16 cellular contexts compared by ENCODE assay signal in genomic region chr22:41752011-41752975, GRCh38. TPM values are rescaled to one million over a fixed set of nuclear protein-coding genes. Genes with fewer than 3 reads are reported as not detected.
DNase-seq lines count a peak whose midpoint lies in the region; ATAC-seq, FAIRE-seq and TF ChIP-seq lines count a peak whose summit lies in the region.
"Had no signal": no experiment of that assay in that cellular context is flagged by ENCODE, and none has a peak within 500 bp of the region (broad histone marks: within the 10 kb centered on the region; RNA-seq: fewer than 3 reads in every experiment).

No MANE protein-coding gene starts in this region.

- RAD21 ChIA-PET in GM12878 (lab: Charles Lee; ENCODE audit: unreplicated experiment), result interaction anchor here (0.7 to 3.5 kb wide), 5 partner anchors 9 to 54 kb away, joined by 3 to 21 read pairs (median 4); partner anchors contain the start of genes CCDC134 and MEI1

- no peak for TF ChIP-seq POLR2A in GM12878 (IDR thresholded peaks at IDR 0.05; ENCODE audit: low read depth, low read length)

- H3K36me3 ChIP-seq in GM12878 (ENCODE audit: control insufficient read depth in 2 of 2, insufficient read depth in 2 of 2, low read length in 1 of 2) (no peaks in the 10 kb centered on the region), BE2C (no peaks in the 10 kb centered on the region), H7 (replicated peaks; ENCODE audit: control insufficient read depth, insufficient read depth, low read length) (no peaks in the 10 kb centered on the region)
- H3K36me3 ChIP-seq: thoracic aorta had no signal

- peak overlapping the region; percentile 38 for H3K9ac ChIP-seq in GM12878 (ENCODE audit: control insufficient read depth, insufficient read depth, low read length)

- H3K4me3 ChIP-seq in GM12865 (ENCODE audit: low read depth, low read length) (peak overlapping the region; percentile 48), GM12878 (peak overlapping the region; percentile 32; the same call in 1 of the 2 replicates), BE2C (ENCODE audit: low read depth, low read length) (no peak overlapping the region), H7 (ENCODE audit: insufficient read depth, low read depth, low read length) (no peak overlapping the region)
- H3K4me3 ChIP-seq: dorsolateral prefrontal cortex, thoracic aorta had no signal

- BruUV-seq in GM12878 (replicated peaks; lab: Mats Ljungman, UMichigan), result no TSS peak

- DNase-seq in GM12865 (ENCODE audit: low read depth) (peak; percentile 85), HuH-7 (ENCODE audit: low spot score) (peak; percentile 28), GM12878 (ENCODE audit: low read depth, low spot score) (peak; percentile 66), BE2C (no peak), Right ventricle myocardium superior (no peak), H7 (no peak), nucleus accumbens (lab: John Stamatoyannopoulos, UW) (no peak)
- DNase-seq: dorsolateral prefrontal cortex; mesenchymal stem cell; NCI-H1436 treated with DMSO at 0.1 percent for 48 hours; NCI-H510A; stimulated activated CD4-positive, alpha-beta T cell treated with anti-CD3 and anti-CD28 coated beads, Interleukin-4, amount 100 ng/mL, for 1 hour had no signal

- H3K27me3 ChIP-seq in GM12878 (replicated peaks in 1 of 2; ENCODE audit: control insufficient read depth in 2 of 2, insufficient read depth in 2 of 2, low read length in 1 of 2) (no peaks in the 10 kb centered on the region), BE2C (no peaks in the 10 kb centered on the region), H7 (ENCODE audit: control insufficient read depth, insufficient read depth, low read length) (no peaks in the 10 kb centered on the region)
- H3K27me3 ChIP-seq: dorsolateral prefrontal cortex had no signal

- peak overlapping the region; percentile 74 for H3K4me2 ChIP-seq in GM12878 (ENCODE audit: control insufficient read depth, insufficient read depth)

- in situ Hi-C loops in GM12878 (cut with MboI), result no loop called here

- SMC1A ChIA-PET in GM12878 (lab: Charles Lee; ENCODE audit: uncharacterized antibody, unreplicated experiment), result interaction anchor here (0.6 to 2.3 kb wide), 12 partner anchors 10 to 200 kb away, joined by 3 to 14 read pairs (median 4); partner anchors contain the start of genes CCDC134 and SMIM45

- no peak for TF ChIP-seq RAD21 in GM12878 (IDR thresholded peaks at IDR 0.05; ENCODE audit: insufficient read depth, low read depth, low read length)

- peak overlapping the region; percentile 52 for H2AFZ ChIP-seq in GM12878 (ENCODE audit: control insufficient read depth, low read depth, low read length)

- TF ChIP-seq CTCF in GM12865 (IDR thresholded peaks at IDR 0.05; ENCODE audit: insufficient read depth, low read depth, low read length, missing control alignments) (no peak), GM12878 (IDR thresholded peaks at IDR 0.05 in 2 of 3, conservative IDR thresholded peaks at IDR 0.05 in 1 of 3; ENCODE audit: control insufficient read depth in 2 of 3, extremely low read depth in 1 of 3, insufficient read depth in 1 of 3, low read depth in 3 of 3, low read length in 3 of 3) (no peak), BE2C (IDR thresholded peaks at IDR 0.05; ENCODE audit: low read depth, low read length) (no peak)

- peak; percentile 81 for FAIRE-seq in GM12878 (lab: Jason Lieb, UNC)
- FAIRE-seq: keratinocyte had no signal

- H4K20me1 ChIP-seq in GM12878 (ENCODE audit: control insufficient read depth, insufficient read depth), result no peaks in the 10 kb centered on the region

- H3K9me3 ChIP-seq in GM12878 (replicated peaks; ENCODE audit: control insufficient read depth, insufficient read depth, low read length) (no peaks in the 10 kb centered on the region), BE2C (no peaks in the 10 kb centered on the region)
- H3K9me3 ChIP-seq: thoracic aorta had no signal

- 0 out of 4 replicates have a peak, but pooled peaks of 1 of the 2 experiments have one; percentile 17 for TF ChIP-seq EP300 in GM12878 (IDR thresholded peaks at IDR 0.05; ENCODE audit: borderline replicate concordance in 1 of 2, control insufficient read depth in 1 of 2, low read depth in 2 of 2, low read length in 2 of 2)

- ATAC-seq in GM18873 (IDR thresholded peaks at IDR 0.05; ENCODE audit: low FRiP score, unreplicated experiment) (peak; percentile 58), GM12878 (peak; percentile 88), Right ventricle myocardium superior (ENCODE audit: poor library complexity) (no peak)
- ATAC-seq: SK-N-SH treated with all-trans-retinoic acid at 6 μM for 48 hours had no signal

- CTCF ChIA-PET in GM12878 (lab: Yijun Ruan, JAX), result interaction anchor here (0.8 to 2.6 kb wide), 8 partner anchors 9 to 110 kb away, joined by 3 to 18 read pairs (median 6); partner anchors contain the start of gene MEI1

- H3K79me2 ChIP-seq in GM12878 (ENCODE audit: control insufficient read depth, insufficient read depth, low read length), result no peaks in the 10 kb centered on the region

- POLR2A ChIA-PET in GM12878 (lab: Charles Lee), result interaction anchor here (0.7 to 1.6 kb wide), 6 partner anchors 13 to 180 kb away, joined by 3 to 8 read pairs (median 4); partner anchors contain the start of gene CCDC134

- H3K4me1 ChIP-seq in GM12878 (ENCODE audit: control insufficient read depth, insufficient read depth, low read length), result peaks cover 39% of the 10 kb centered on the region
- H3K4me1 ChIP-seq in BE2C, result no peaks in the 10 kb centered on the region

- intact Hi-C loops in GM12878 (cut with micrococcal nuclease; ENCODE audit: unreplicated experiment), result no loop called here
- intact Hi-C loops in Right ventricle myocardium superior (cut with DNase I), result no loop called here

- 1% methylated on average over 4 of the region's 5 CpGs for WGBS in GM12878 (ENCODE audit: insufficient coverage, insufficient replicate concordance, low lambda C conversion rate, missing lambda C conversion rate)

- peak overlapping the region; percentile 66 for H3K27ac ChIP-seq in GM12878 (ENCODE audit: control insufficient read depth, insufficient read depth)
- H3K27ac ChIP-seq: thoracic aorta had no signal

TF ChIP-seq in GM12878, 131 proteins besides CTCF, POLR2A, EP300 and RAD21 (continues in another document):
- no peak for TF ChIP-seq ATF7 (IDR thresholded peaks at IDR 0.05; ENCODE audit: low read depth)
- TF ChIP-seq IKZF2 (IDR thresholded peaks at IDR 0.05), result peak; percentile 27 to 44; a peak in 3 of 4 replicates
- TF ChIP-seq SRF (IDR thresholded peaks at IDR 0.05; ENCODE audit: low read depth in 2 of 2, low read length in 2 of 2), result no peak
- no peak for TF ChIP-seq JUNB (IDR thresholded peaks at IDR 0.05)
- no peak for TF ChIP-seq BHLHE40 (IDR thresholded peaks at IDR 0.05; ENCODE audit: borderline replicate concordance in 1 of 2, low read depth in 2 of 2, low read length in 1 of 2)
- no peak for TF ChIP-seq BACH1 (IDR thresholded peaks at IDR 0.05; ENCODE audit: borderline replicate concordance)

RNA-seq across cellular contexts. Expression of gene CCDC134, which starts 48.2 kb away (rescaled TPM):
- 19.5 and 23.0 TPM in 2 replicates for total RNA-seq in GM12878 (2013; cell fraction: nucleolus; rRNA removed)
- total RNA-seq in GM12878 (2014; rRNA removed) (14.5 and 15.8 TPM in 2 replicates), GM12878 (2014; rRNA removed; fragmentation: Illumina TruSeq; extraction: Trizol) (11.8 and 13.6 TPM in 2 replicates), GM12878 (2021) (18.2 and 19.3 TPM in 2 replicates), Right ventricle myocardium superior (4.0 TPM)
- 2.9 TPM for polyA plus RNA-seq in GM12878 (2011; ENCODE audit: low read depth)
- polyA plus RNA-seq in GM12878 (2011; rRNA removed) (4.7 and 8.2 TPM in 2 replicates), GM12878 (2014; fragmentation: Illumina TruSeq; extraction: Trizol) (9.1 and 10.6 TPM in 2 replicates), GM12878 (2014; fragmentation: Nextera tagmentation; extraction: Ambion mirVana) (1 to 10 TPM in 1 of 2 experiments, under 1 TPM in 1; 0.35 to 1.2 TPM), GM12878 (2014; rRNA removed) (10.7 and 14.0 TPM in 2 replicates), GM12878 (2016; fragmentation: Nextera tagmentation; extraction: Ambion mirVana) (10 to 100 TPM; 12.8 to 14.4 TPM)
- 12.0 and 15.1 TPM in 2 replicates for polyA plus RNA-seq in GM12878 (2011; cell fraction: cytosol; rRNA removed)
- polyA plus RNA-seq in GM12878 (2011; cell fraction: nucleus; rRNA removed), result 12.0 and 13.9 TPM in 2 replicates
- 4.8 and 5.4 TPM in 2 replicates for polyA plus RNA-seq in GM12878 (2012)
- 22.6 and 41.9 TPM in 2 replicates for polyA minus RNA-seq in GM12878 (2011; rRNA and poly(A)+ RNA removed)
- polyA minus RNA-seq in GM12878 (2011; cell fraction: cytosol; rRNA and poly(A)+ RNA removed), result 11.0 and 13.6 TPM in 2 replicates
- polyA minus RNA-seq in GM12878 (2011; cell fraction: nucleus; rRNA and poly(A)+ RNA removed), result 7.3 and 9.1 TPM in 2 replicates
- 4.3 TPM for polyA plus RNA-seq in BE2C (2012; ENCODE audit: insufficient read depth, insufficient read length, low read depth)
- 17.0 and 19.3 TPM in 2 replicates for total RNA-seq in H7 (2014; rRNA removed; shearing (Covaris generic))

RNA-seq across cellular contexts. Expression of gene MEI1, which starts 53.0 kb away (rescaled TPM):
- 33.1 and 40.8 TPM in 2 replicates for total RNA-seq in GM12878 (2013; cell fraction: nucleolus; rRNA removed)
- total RNA-seq in GM12878 (2014; rRNA removed) (33.4 and 42.2 TPM in 2 replicates), GM12878 (2014; rRNA removed; fragmentation: Illumina TruSeq; extraction: Trizol) (28.1 and 30.3 TPM in 2 replicates), GM12878 (2021) (31.0 and 33.1 TPM in 2 replicates), Right ventricle myocardium superior (not detected)
- polyA plus RNA-seq in GM12878 (2011; ENCODE audit: low read depth), result 49.4 TPM
- polyA plus RNA-seq in GM12878 (2011; rRNA removed) (30.6 and 33.9 TPM in 2 replicates), GM12878 (2014; fragmentation: Illumina TruSeq; extraction: Trizol) (19.2 and 27.9 TPM in 2 replicates), GM12878 (2014; fragmentation: Nextera tagmentation; extraction: Ambion mirVana) (10 to 100 TPM; 32.3 to 37.7 TPM), GM12878 (2014; rRNA removed) (44.8 and 47.3 TPM in 2 replicates), GM12878 (2016; fragmentation: Nextera tagmentation; extraction: Ambion mirVana) (10 to 100 TPM; 48.8 to 48.9 TPM)
- polyA plus RNA-seq in GM12878 (2011; cell fraction: cytosol; rRNA removed), result 47.3 and 55.1 TPM in 2 replicates
- polyA plus RNA-seq in GM12878 (2011; cell fraction: nucleus; rRNA removed), result 44.9 and 61.2 TPM in 2 replicates
- 45.8 and 48.1 TPM in 2 replicates for polyA plus RNA-seq in GM12878 (2012)
- 25.2 and 39.6 TPM in 2 replicates for polyA minus RNA-seq in GM12878 (2011; rRNA and poly(A)+ RNA removed)
- polyA minus RNA-seq in GM12878 (2011; cell fraction: cytosol; rRNA and poly(A)+ RNA removed), result 7.6 and 14.7 TPM in 2 replicates
- polyA minus RNA-seq in GM12878 (2011; cell fraction: nucleus; rRNA and poly(A)+ RNA removed), result 21.6 and 23.9 TPM in 2 replicates
- polyA plus RNA-seq in BE2C (2012; ENCODE audit: insufficient read depth, insufficient read length, low read depth), result not detected
- not detected in 2 replicates for total RNA-seq in H7 (2014; rRNA removed; shearing (Covaris generic))

Comparison
In these comparisons a context has a peak if more than half of its experiments do, and no peak if none do; other contexts are left out.
1. DNase-seq: peak in GM12865 (single experiment), HuH-7 (single experiment) and GM12878 (single experiment); none in BE2C (single experiment), Right ventricle myocardium superior (single experiment), H7 (single experiment) and nucleus accumbens (0 of 56).
2. H3K4me3 ChIP-seq: peak in GM12865 (single experiment) and GM12878 (single experiment); none in BE2C (single experiment) and H7 (single experiment).
3. RNA of gene MEI1, which starts 53.0 kb away (total RNA-seq): 28.1 to 42.2 TPM in GM12878; not detected in Right ventricle myocardium superior (single experiment) and not detected in H7; every median in the first group is over 10 times any median in the second.